24 cellular contexts compared by ENCODE assay signal in the genomic region with DNA sequence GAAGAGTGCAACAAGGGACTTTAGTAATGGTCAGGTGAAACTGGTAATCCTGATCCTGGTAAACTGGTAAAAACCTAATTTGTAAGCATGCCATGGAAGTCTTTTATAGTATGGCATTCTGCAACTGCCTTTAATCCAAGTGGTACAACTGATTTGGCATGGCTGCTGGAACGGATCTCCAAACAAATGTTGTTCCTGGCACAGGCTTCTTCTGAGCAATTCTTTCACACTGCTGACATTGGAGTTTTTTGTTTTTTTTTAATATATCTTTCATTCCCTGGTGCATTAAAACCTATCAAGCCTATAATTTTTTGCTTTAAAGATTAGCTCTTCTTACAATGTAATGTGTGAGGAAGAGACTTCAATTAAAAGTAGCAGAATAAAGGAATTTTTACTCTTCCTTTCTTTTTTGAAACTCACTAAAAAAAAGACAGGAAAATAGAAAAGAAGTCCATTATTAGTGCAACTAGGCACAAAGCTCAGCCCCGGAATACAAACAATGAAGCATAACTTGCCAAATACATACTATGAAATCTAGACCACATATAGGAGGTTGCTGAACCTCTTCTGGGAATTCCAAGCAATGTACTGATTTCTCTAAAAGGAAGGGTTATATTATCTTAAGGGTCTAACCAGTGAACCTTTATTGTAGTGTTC.
DNase-seq lines count a peak whose midpoint lies in the region; ATAC-seq, FAIRE-seq and TF ChIP-seq lines count a peak whose summit lies in the region.
"Had no signal": no experiment of that assay in that cellular context is flagged by ENCODE, and none has a peak within 500 bp of the region (broad histone marks: within the 10 kb centered on the region; RNA-seq: fewer than 3 reads in every experiment).

No MANE protein-coding gene starts in this region.

- in situ Hi-C loops in astrocyte of the spinal cord (cut with HindIII; ENCODE audit: low sequenced_read_pairs): no loop called here

- H3K4me3 ChIP-seq in astrocyte of the spinal cord (ENCODE audit: low read depth, low read length): no peak overlapping the region
- no peak overlapping the region for H3K4me3 ChIP-seq in retinal pigment epithelial cell (ENCODE audit: low read length)
- H3K4me3 ChIP-seq: lung, ovary, Peyer's patch, skin epidermis, tibial artery had no signal

- peak; percentile 92 for FAIRE-seq in H54 (lab: Jason Lieb, UNC)
- FAIRE-seq: frontal cortex had no signal

- TF ChIP-seq CTCF in astrocyte of the spinal cord (IDR thresholded peaks at IDR 0.05; ENCODE audit: low read depth, low read length) (no peak), retinal pigment epithelial cell (conservative IDR thresholded peaks at IDR 0.05; ENCODE audit: low read depth, low read length) (no peak)

- DNase-seq in H54 (ENCODE audit: insufficient read length, low spot score): no peak
- DNase-seq in astrocyte of the spinal cord (ENCODE audit: low read depth, low spot score): peak; percentile 44
- DNase-seq in fibroblast of peridontal ligament (ENCODE audit: extremely low read depth): peak; percentile 62
- peak; percentile 28 for DNase-seq in retinal pigment epithelial cell (ENCODE audit: low read depth)
- no peak for DNase-seq in ecto neural progenitor cell (ENCODE audit: low spot score)
- DNase-seq: activated CD4-positive, alpha-beta T cell treated with anti-CD3 and anti-CD28 coated beads, Interleukin-2, amount 50 U/mL, for 4 hours; activated CD8-positive, alpha-beta memory T cell treated with anti-CD3 and anti-CD28 coated beads, Interleukin-2, amount 50 U/mL, for 48 hours; activated effector memory CD4-positive, alpha-beta T cell treated with Interleukin-2 at 50 U/mL for 16 hours; central memory CD4-positive, alpha-beta T cell; DMS79 treated with DMSO at 0.1 percent for 48 hours; effector memory CD8-positive, alpha-beta T cell; hippocampal formation; NCI-H1048; NCI-H2029 treated with DMSO at 0.1 percent for 48 hours; ovary; Peyer's patch; stimulated activated naive CD4-positive, alpha-beta T cell; WERI-Rb-1 had no signal

- TF ChIP-seq POLR2A in H54 (IDR thresholded peaks at IDR 0.05; ENCODE audit: low read depth, low read length): no peak

- ATAC-seq in HG03469 (IDR thresholded peaks at IDR 0.05; ENCODE audit: unreplicated experiment) (no peak), HG02840 (IDR thresholded peaks at IDR 0.05; ENCODE audit: low FRiP score, unreplicated experiment) (no peak)
- ATAC-seq: effector memory CD8-positive, alpha-beta T cell had no signal

Comparison
In these comparisons a context has a peak if more than half of its experiments do, and no peak if none do; other contexts are left out.
1. DNase-seq: peak in astrocyte of the spinal cord (single experiment), fibroblast of peridontal ligament (single experiment) and retinal pigment epithelial cell (single experiment); none in H54 (single experiment) and ecto neural progenitor cell (single experiment).